In genomic region chr3:87324609-87325008, GRCh38 we compare ENCODE assay signal across 10 cellular contexts. TPM values are rescaled to one million over a fixed set of nuclear protein-coding genes. Genes with fewer than 3 reads are reported as not detected.
"Had no signal": no experiment of that assay in that cellular context is flagged by ENCODE, and none has a peak within 500 bp of the region (broad histone marks: within the 10 kb centered on the region; RNA-seq: fewer than 3 reads in every experiment).

No MANE protein-coding gene starts in this region.

- ATAC-seq: GM23338, HCT116 had no signal

- DNase-seq: GM23248, GOT3, H7, H9, HCEC 1CT, HFFc6 had no signal

RNA-seq across cellular contexts. Expression of gene POU1F1, which starts 48.2 kb away (rescaled TPM):
- total RNA-seq: GM23248, GM23338, H1, H4, H7, H9, HFFc6 had no signal
